Comparison of ENCODE assay signal across 11 cellular contexts in the genomic region with DNA sequence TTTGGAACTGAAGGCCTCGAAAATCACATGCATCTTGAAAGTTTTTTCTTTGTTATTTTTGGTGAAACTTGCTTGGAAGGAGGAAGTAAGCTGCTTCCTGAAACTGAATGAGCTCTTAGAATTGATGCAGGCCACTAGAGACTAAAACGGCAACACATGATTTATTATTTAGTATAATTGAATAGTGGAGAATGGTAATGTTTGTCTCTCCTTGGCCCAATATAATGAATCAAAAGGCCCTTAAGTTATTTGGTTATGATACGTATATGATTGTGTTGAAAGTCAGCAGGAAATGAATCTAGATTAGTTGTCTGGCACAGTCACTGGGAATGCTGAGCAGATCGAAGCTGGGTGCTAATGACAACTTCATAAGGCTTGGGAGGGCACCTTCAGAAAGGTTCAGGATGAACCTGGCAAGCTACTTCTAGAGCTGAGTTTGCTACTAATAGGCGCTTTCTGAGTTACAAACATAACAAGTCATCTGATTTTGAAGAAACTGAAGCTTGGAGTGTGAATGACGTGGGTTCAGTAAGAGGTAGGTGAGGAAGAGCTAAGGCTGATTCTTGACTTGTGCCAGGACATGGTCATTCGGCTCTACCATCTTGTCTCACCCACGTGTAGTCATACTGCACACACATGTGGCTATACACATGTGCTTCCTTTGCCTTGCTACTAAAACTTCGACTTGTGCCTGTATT. TPM values are rescaled to one million over a fixed set of nuclear protein-coding genes. Genes with fewer than 3 reads are reported as not detected.
DNase-seq lines count a peak whose midpoint lies in the region; ATAC-seq, FAIRE-seq and TF ChIP-seq lines count a peak whose summit lies in the region.
"Had no signal": no experiment of that assay in that cellular context is flagged by ENCODE, and none has a peak within 500 bp of the region (broad histone marks: within the 10 kb centered on the region; RNA-seq: fewer than 3 reads in every experiment).

No MANE protein-coding gene starts in this region.

- no peak overlapping the region for H3K27ac Mint-ChIP-seq in stimulated activated effector memory CD8-positive, alpha-beta T cell treated with anti-CD3 and anti-CD28 coated beads, Interleukin-12 subunit alpha, Interleukin-12 subunit beta, amount 100 ng/mL, for 72 hours
- H3K27ac Mint-ChIP-seq: activated T-helper 2 cell treated with anti-CD3 and anti-CD28 coated beads, Interferon-gamma antibody, Interleukin-2, Interleukin-4, amounts not matched to agents 10 μg/mL and 5 μg/mL and 100 μg/mL, durations not matched to agents 14 hours and 24 hours and 36 hours had no signal

- H3K4me3 Mint-ChIP-seq in stimulated activated effector memory CD8-positive, alpha-beta T cell treated with anti-CD3 and anti-CD28 coated beads, Interleukin-12 subunit alpha, Interleukin-12 subunit beta, amount 100 ng/mL, for 72 hours, result no peak overlapping the region

- H3K9me3 Mint-ChIP-seq in stimulated activated effector memory CD8-positive, alpha-beta T cell treated with anti-CD3 and anti-CD28 coated beads, Interleukin-12 subunit alpha, Interleukin-12 subunit beta, amount 100 ng/mL, for 72 hours, result no peaks in the 10 kb centered on the region

- peaks cover 15% of the 10 kb centered on the region for H3K9me3 ChIP-seq in OCI-LY7 (ENCODE audit: low read length)

- H3K9me2 ChIP-seq in OCI-LY7 (ENCODE audit: insufficient read depth, low read length), result no peaks in the 10 kb centered on the region

- peaks cover 79% of the 10 kb centered on the region for H3K36me3 ChIP-seq in OCI-LY7 (ENCODE audit: insufficient read depth, low read length)

- H3K4me3 ChIP-seq in OCI-LY7 (ENCODE audit: low read depth, low read length, poor library complexity, severe bottlenecking) (peak overlapping the region; percentile 19), fibroblast of the aortic adventitia (ENCODE audit: low read depth, low read length) (no peak overlapping the region)
- H3K4me3 ChIP-seq: PC-9 had no signal

- no peak for TF ChIP-seq CTCF in OCI-LY7 (conservative IDR thresholded peaks at IDR 0.05; ENCODE audit: low read length)
- TF ChIP-seq CTCF in fibroblast of the aortic adventitia (IDR thresholded peaks at IDR 0.05; ENCODE audit: insufficient read depth, low read length), result no peak

- intact Hi-C loops in OCI-LY7 (cut with micrococcal nuclease; ENCODE audit: unreplicated experiment), result no loop called here

- H3K4me1 Mint-ChIP-seq in stimulated activated effector memory CD8-positive, alpha-beta T cell treated with anti-CD3 and anti-CD28 coated beads, Interleukin-12 subunit alpha, Interleukin-12 subunit beta, amount 100 ng/mL, for 72 hours, result peaks cover 15% of the 10 kb centered on the region

- H3K4me1 ChIP-seq in OCI-LY7 (ENCODE audit: insufficient read depth, low read length, poor library complexity, severe bottlenecking), result peaks cover 60% of the 10 kb centered on the region

- H3K79me2 ChIP-seq in OCI-LY7 (ENCODE audit: insufficient read depth, low read depth, low read length), result peaks cover 87% of the 10 kb centered on the region

- peak overlapping the region; percentile 50 for H3K4me2 ChIP-seq in OCI-LY7 (ENCODE audit: low read length)
- H3K4me2 ChIP-seq: PC-9 had no signal

- CTCF ChIA-PET in OCI-LY7 (lab: Charles Lee; ENCODE audit: unreplicated experiment), result interaction anchor here (0.8 kb wide), 1 partner anchor 14 kb away, joined by 3 read pairs; no protein-coding TSS in a partner anchor

- no peak overlapping the region for H2AFZ ChIP-seq in OCI-LY7 (ENCODE audit: low read length)
- H2AFZ ChIP-seq: PC-9 had no signal

- no peaks in the 10 kb centered on the region for H4K20me1 ChIP-seq in OCI-LY7 (ENCODE audit: insufficient read depth, low read length)

- peak overlapping the region; percentile 71 for H3K27ac ChIP-seq in OCI-LY7 (ENCODE audit: low read depth, low read length, poor library complexity, severe bottlenecking)
- H3K27ac ChIP-seq: PC-9 had no signal

- BruUV-seq in OCI-LY7 (replicated peaks; lab: Mats Ljungman, UMichigan), result no TSS peak

- DNase-seq in GM19239 (ENCODE audit: insufficient read length, low spot score) (no peak), OCI-LY7 (ENCODE audit: low spot score) (peak; percentile 57), fibroblast of the aortic adventitia (ENCODE audit: low read depth) (peak; percentile 37), NCI-H2227 (lab: John Stamatoyannopoulos, UW; ENCODE audit: unreplicated experiment) (no peak), dedifferentiated amniotic fluid mesenchymal stem cell (ENCODE audit: extremely low spot score) (no peak)
- DNase-seq in stimulated activated effector memory CD8-positive, alpha-beta T cell treated with anti-CD3 and anti-CD28 coated beads, Interleukin-12 subunit alpha, Interleukin-12 subunit beta, amount 100 ng/mL, for 72 hours (ENCODE audit: low spot score in 2 of 2), result no peak
- DNase-seq in activated effector memory CD4-positive, alpha-beta T cell treated with anti-CD3 and anti-CD28 coated beads, Interleukin-2, amount 50 U/mL, for 16 hours, result no peak
- DNase-seq: PC-9; stimulated activated CD4-positive, alpha-beta T cell treated with anti-CD3 and anti-CD28 coated beads, Interleukin-2, amount 100 ng/mL, for 48 hours had no signal

- FAIRE-seq in GM19239 (lab: Jason Lieb, UNC), result peak; percentile 90

- POLR2A ChIA-PET in OCI-LY7 (lab: Charles Lee), result interaction anchor here (0.5 to 5.4 kb wide), 15 partner anchors 9 to 107 kb away, joined by 3 to 33 read pairs (median 6); no protein-coding TSS in a partner anchor

- peak; percentile 26 for ATAC-seq in stimulated activated effector memory CD8-positive, alpha-beta T cell treated with anti-CD3 and anti-CD28 coated beads, Interleukin-12 subunit alpha, Interleukin-12 subunit beta, amount 100 ng/mL, for 72 hours
- no peak for ATAC-seq in HG02852 (IDR thresholded peaks at IDR 0.05; ENCODE audit: unreplicated experiment)

- H3K36me3 Mint-ChIP-seq in stimulated activated effector memory CD8-positive, alpha-beta T cell treated with anti-CD3 and anti-CD28 coated beads, Interleukin-12 subunit alpha, Interleukin-12 subunit beta, amount 100 ng/mL, for 72 hours, result peaks cover 11% of the 10 kb centered on the region

RNA-seq across cellular contexts. Expression of a gene that starts 56.2 kb away (rescaled TPM):
- 37.5 and 44.4 TPM in 2 replicates for total RNA-seq in OCI-LY7 (2014; rRNA removed; shearing (Covaris generic))
- 91.9 and 110 TPM in 2 replicates for total RNA-seq in OCI-LY7 (2022)
- 44.4 and 53.2 TPM in 2 replicates for total RNA-seq in fibroblast of the aortic adventitia (ENCODE audit: low replicate concordance)

Comparison
In these comparisons a context has a peak if more than half of its experiments do, and no peak if none do; other contexts are left out.
1. DNase-seq: peak in OCI-LY7 (single experiment) and fibroblast of the aortic adventitia (single experiment); none in GM19239 (single experiment), stimulated activated effector memory CD8-positive, alpha-beta T cell treated with anti-CD3 and anti-CD28 coated beads, Interleukin-12 subunit alpha, Interleukin-12 subunit beta, amount 100 ng/mL, for 72 hours (0 of 2), activated effector memory CD4-positive, alpha-beta T cell treated with anti-CD3 and anti-CD28 coated beads, Interleukin-2, amount 50 U/mL, for 16 hours (single experiment), NCI-H2227 (single experiment) and dedifferentiated amniotic fluid mesenchymal stem cell (single experiment).